15 cellular contexts compared by ENCODE assay signal in the genomic region with DNA sequence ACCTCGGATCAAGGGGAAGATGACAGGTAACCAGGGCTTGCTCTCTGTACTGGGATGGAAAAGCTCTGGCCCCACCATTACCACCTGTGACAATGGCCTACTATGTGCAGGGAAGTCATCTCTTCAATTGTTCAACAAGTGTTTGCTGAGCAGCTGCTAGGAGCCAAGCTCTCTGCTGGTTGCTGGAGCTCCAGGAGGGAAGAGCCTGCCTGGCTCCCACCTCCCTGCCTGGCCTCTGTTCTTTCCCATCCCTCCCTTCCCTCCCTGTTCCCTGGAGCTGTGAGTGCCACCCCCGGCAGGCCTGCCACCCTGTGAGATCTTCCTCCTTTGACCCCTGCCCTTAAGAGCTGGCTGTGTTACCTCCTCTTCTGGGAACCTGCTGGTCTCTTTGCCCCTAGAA. TPM values are rescaled to one million over a fixed set of nuclear protein-coding genes. Genes with fewer than 3 reads are reported as not detected.
DNase-seq lines count a peak whose midpoint lies in the region; ATAC-seq, FAIRE-seq and TF ChIP-seq lines count a peak whose summit lies in the region.
"Had no signal": no experiment of that assay in that cellular context is flagged by ENCODE, and none has a peak within 500 bp of the region (broad histone marks: within the 10 kb centered on the region; RNA-seq: fewer than 3 reads in every experiment).

No MANE protein-coding gene starts in this region.

- H3K4me3 Mint-ChIP-seq in stimulated activated naive CD8-positive, alpha-beta T cell treated with anti-CD3 and anti-CD28 coated beads, Interleukin-15, Interleukin-2, amounts not matched to agents 100 ng/mL and 50 ng/mL, for 24 hours: peak overlapping the region; percentile 81
- H3K4me3 Mint-ChIP-seq in activated CD4-positive, alpha-beta memory T cell treated with anti-CD3 and anti-CD28 coated beads, Interleukin-2, amount 10 ng/mL, durations not matched to agents 7 days and 5 days: peak overlapping the region; percentile 60
- peak overlapping the region; percentile 81 to 83 for H3K4me3 Mint-ChIP-seq in effector memory CD8-positive, alpha-beta T cell
- H3K4me3 Mint-ChIP-seq in stimulated activated naive B cell treated with anti-CD40 and anti-IgM and Interleukin-4, amounts not matched to agents 10 μg/mL and 1 μg/mL and 100 μg/mL, for 72 hours: peak overlapping the region in 1 of 2 donors; percentile 28
- H3K4me3 Mint-ChIP-seq: memory B cell, neural crest cell had no signal

- H3K36me3 Mint-ChIP-seq in stimulated activated naive CD8-positive, alpha-beta T cell treated with anti-CD3 and anti-CD28 coated beads, Interleukin-15, Interleukin-2, amounts not matched to agents 100 ng/mL and 50 ng/mL, for 24 hours (ENCODE audit: low read depth): no peaks in the 10 kb centered on the region
- H3K36me3 Mint-ChIP-seq in activated CD4-positive, alpha-beta memory T cell treated with anti-CD3 and anti-CD28 coated beads, Interleukin-2, amount 10 ng/mL, durations not matched to agents 7 days and 5 days (ENCODE audit: low read depth): peaks cover 2% of the 10 kb centered on the region
- H3K36me3 Mint-ChIP-seq in effector memory CD8-positive, alpha-beta T cell (ENCODE audit: insufficient read depth): no peaks in the 10 kb centered on the region
- peaks cover 6% of the 10 kb centered on the region in 2 donors for H3K36me3 Mint-ChIP-seq in stimulated activated naive B cell treated with anti-CD40 and anti-IgM and Interleukin-4, amounts not matched to agents 10 μg/mL and 1 μg/mL and 100 μg/mL, for 72 hours

- H3K27me3 Mint-ChIP-seq in stimulated activated naive CD8-positive, alpha-beta T cell treated with anti-CD3 and anti-CD28 coated beads, Interleukin-15, Interleukin-2, amounts not matched to agents 100 ng/mL and 50 ng/mL, for 24 hours: no peaks in the 10 kb centered on the region
- no peaks in the 10 kb centered on the region for H3K27me3 Mint-ChIP-seq in activated CD4-positive, alpha-beta memory T cell treated with anti-CD3 and anti-CD28 coated beads, Interleukin-2, amount 10 ng/mL, durations not matched to agents 7 days and 5 days
- H3K27me3 Mint-ChIP-seq in effector memory CD8-positive, alpha-beta T cell: no peaks in the 10 kb centered on the region
- H3K27me3 Mint-ChIP-seq in stimulated activated naive B cell treated with anti-CD40 and anti-IgM and Interleukin-4, amounts not matched to agents 10 μg/mL and 1 μg/mL and 100 μg/mL, for 72 hours: peaks cover 46 to 52% of the 10 kb centered on the region in 2 donors

- H3K4me1 Mint-ChIP-seq in stimulated activated naive CD8-positive, alpha-beta T cell treated with anti-CD3 and anti-CD28 coated beads, Interleukin-15, Interleukin-2, amounts not matched to agents 100 ng/mL and 50 ng/mL, for 24 hours (ENCODE audit: low read depth): peaks cover 45% of the 10 kb centered on the region
- peaks cover 51% of the 10 kb centered on the region for H3K4me1 Mint-ChIP-seq in activated CD4-positive, alpha-beta memory T cell treated with anti-CD3 and anti-CD28 coated beads, Interleukin-2, amount 10 ng/mL, durations not matched to agents 7 days and 5 days
- peaks cover 39 to 52% of the 10 kb centered on the region in 2 donors for H3K4me1 Mint-ChIP-seq in effector memory CD8-positive, alpha-beta T cell (ENCODE audit: low read depth in 2 of 2)
- H3K4me1 Mint-ChIP-seq in stimulated activated naive B cell treated with anti-CD40 and anti-IgM and Interleukin-4, amounts not matched to agents 10 μg/mL and 1 μg/mL and 100 μg/mL, for 72 hours: peaks cover 21 to 44% of the 10 kb centered on the region in 2 donors

- H3K27me3 ChIP-seq in vagina (no peaks in the 10 kb centered on the region), H7 (ENCODE audit: control insufficient read depth, insufficient read depth, low read length) (no peaks in the 10 kb centered on the region)

- H3K36me3 ChIP-seq in vagina (no peaks in the 10 kb centered on the region), H7 (replicated peaks; ENCODE audit: control insufficient read depth, insufficient read depth, low read length) (no peaks in the 10 kb centered on the region)
- H3K36me3 ChIP-seq: thoracic aorta had no signal

- CTCF ChIA-PET in activated CD4-positive, alpha-beta memory T cell treated with anti-CD3 and anti-CD28 coated beads, Interleukin-2, amount 10 ng/mL, durations not matched to agents 7 days and 5 days (lab: Charles Lee): interaction anchor here (1.1 to 2.5 kb wide), 4 partner anchors 11 to 98 kb away, joined by 3 to 12 read pairs (median 5); no protein-coding TSS in a partner anchor

- H3K9me3 ChIP-seq in vagina: no peaks in the 10 kb centered on the region

- POLR2A ChIA-PET in activated CD4-positive, alpha-beta memory T cell treated with anti-CD3 and anti-CD28 coated beads, Interleukin-2, amount 10 ng/mL, durations not matched to agents 7 days and 5 days (lab: Charles Lee): interaction anchor here (0.7 to 2.2 kb wide), 7 partner anchors 8 to 120 kb away, joined by 3 to 7 read pairs (median 4); a partner anchor contains a TSS

- H3K27ac Mint-ChIP-seq in stimulated activated naive CD8-positive, alpha-beta T cell treated with anti-CD3 and anti-CD28 coated beads, Interleukin-15, Interleukin-2, amounts not matched to agents 100 ng/mL and 50 ng/mL, for 24 hours: peak overlapping the region; percentile 92
- H3K27ac Mint-ChIP-seq in activated CD4-positive, alpha-beta memory T cell treated with anti-CD3 and anti-CD28 coated beads, Interleukin-2, amount 10 ng/mL, durations not matched to agents 7 days and 5 days: no peak overlapping the region
- H3K27ac Mint-ChIP-seq in effector memory CD8-positive, alpha-beta T cell: peak overlapping the region; percentile 78 to 88
- no peak overlapping the region for H3K27ac Mint-ChIP-seq in stimulated activated naive B cell treated with anti-CD40 and anti-IgM and Interleukin-4, amounts not matched to agents 10 μg/mL and 1 μg/mL and 100 μg/mL, for 72 hours
- H3K27ac Mint-ChIP-seq: memory B cell had no signal

- no peak for ATAC-seq in stimulated activated naive CD8-positive, alpha-beta T cell treated with anti-CD3 and anti-CD28 coated beads, Interleukin-15, Interleukin-2, amounts not matched to agents 100 U/mL and 50 U/mL, for 24 hours
- ATAC-seq in effector memory CD8-positive, alpha-beta T cell (replicated peaks): no peak
- no peak for ATAC-seq in stimulated activated naive B cell treated with anti-CD40 and anti-IgM and Interleukin-4, amounts not matched to agents 10 μg/mL and 1 μg/mL and 100 μg/mL, for 72 hours (replicated peaks)

- peak overlapping the region; percentile 68 for H3K27ac ChIP-seq in vagina
- H3K27ac ChIP-seq: coronary artery, thoracic aorta had no signal

- no peak for TF ChIP-seq CTCF in vagina (IDR thresholded peaks at IDR 0.05)

- no peak for DNase-seq in stimulated activated naive CD8-positive, alpha-beta T cell treated with anti-CD3 and anti-CD28 coated beads, Interleukin-15, Interleukin-2, amounts not matched to agents 100 U/mL and 50 U/mL, for 24 hours
- no peak for DNase-seq in activated CD4-positive, alpha-beta memory T cell treated with anti-CD3 and anti-CD28 coated beads, Interleukin-2, amount 10 ng/mL, durations not matched to agents 7 days and 5 days
- DNase-seq in effector memory CD8-positive, alpha-beta T cell: no peak
- DNase-seq in vagina (ENCODE audit: extremely low spot score in 2 of 2): no peak
- no peak for DNase-seq in H7
- DNase-seq in GM12892 (ENCODE audit: insufficient read length): no peak
- DNase-seq in stimulated activated naive B cell treated with anti-CD40 and anti-IgM and Interleukin-4, amounts not matched to agents 10 μg/mL and 1 μg/mL and 100 μg/mL, for 72 hours: no peak
- DNase-seq: NCI-H187 treated with DMSO at 0.1 percent for 48 hours, NCI-H510A had no signal

- H3K9me3 Mint-ChIP-seq in stimulated activated naive CD8-positive, alpha-beta T cell treated with anti-CD3 and anti-CD28 coated beads, Interleukin-15, Interleukin-2, amounts not matched to agents 100 ng/mL and 50 ng/mL, for 24 hours: peaks cover 9% of the 10 kb centered on the region
- peaks cover 10% of the 10 kb centered on the region for H3K9me3 Mint-ChIP-seq in activated CD4-positive, alpha-beta memory T cell treated with anti-CD3 and anti-CD28 coated beads, Interleukin-2, amount 10 ng/mL, durations not matched to agents 7 days and 5 days
- H3K9me3 Mint-ChIP-seq in effector memory CD8-positive, alpha-beta T cell: peaks cover 0 to 8% of the 10 kb centered on the region in 2 donors
- peaks cover 6 to 12% of the 10 kb centered on the region in 2 donors for H3K9me3 Mint-ChIP-seq in stimulated activated naive B cell treated with anti-CD40 and anti-IgM and Interleukin-4, amounts not matched to agents 10 μg/mL and 1 μg/mL and 100 μg/mL, for 72 hours

- peaks cover 17% of the 10 kb centered on the region for H3K4me1 ChIP-seq in vagina

- intact Hi-C loops in vagina (cut with DNase I): no loop called here

- no peak overlapping the region for H3K4me3 ChIP-seq in vagina
- H3K4me3 ChIP-seq in H7 (ENCODE audit: insufficient read depth, low read depth, low read length): no peak overlapping the region
- H3K4me3 ChIP-seq: coronary artery had no signal

- FAIRE-seq in GM12892 (lab: Jason Lieb, UNC): no peak

- no peak for TF ChIP-seq POLR2A in vagina (IDR thresholded peaks at IDR 0.05)
- TF ChIP-seq POLR2A in GM12892 (IDR thresholded peaks at IDR 0.05; ENCODE audit: low read depth, low read length): no peak

RNA-seq across cellular contexts. Expression of a gene that starts 59.7 kb away (rescaled TPM):
- total RNA-seq in activated CD4-positive, alpha-beta memory T cell treated with anti-CD3 and anti-CD28 coated beads, Interleukin-2, amount 10 ng/mL, durations not matched to agents 7 days and 5 days: 1 to 10 TPM; 2.4 to 3.0 TPM
- total RNA-seq in vagina: 34.4 TPM
- total RNA-seq in H7 (2014; rRNA removed; shearing (Covaris generic)): 11.1 and 13.3 TPM in 2 replicates
- not detected for polyA plus RNA-seq in GM12892 (2012; ENCODE audit: missing spikeins)
- total RNA-seq: Daoy had no signal

Comparison
In these comparisons a context has a peak if more than half of its experiments do, and no peak if none do; other contexts are left out.
1. H3K27ac Mint-ChIP-seq: peak in stimulated activated naive CD8-positive, alpha-beta T cell treated with anti-CD3 and anti-CD28 coated beads, Interleukin-15, Interleukin-2, amounts not matched to agents 100 ng/mL and 50 ng/mL, for 24 hours (single experiment) and effector memory CD8-positive, alpha-beta T cell (2 of 2); none in activated CD4-positive, alpha-beta memory T cell treated with anti-CD3 and anti-CD28 coated beads, Interleukin-2, amount 10 ng/mL, durations not matched to agents 7 days and 5 days (single experiment) and stimulated activated naive B cell treated with anti-CD40 and anti-IgM and Interleukin-4, amounts not matched to agents 10 μg/mL and 1 μg/mL and 100 μg/mL, for 72 hours (single experiment).